27 cellular contexts compared by ENCODE assay signal in the genomic region with DNA sequence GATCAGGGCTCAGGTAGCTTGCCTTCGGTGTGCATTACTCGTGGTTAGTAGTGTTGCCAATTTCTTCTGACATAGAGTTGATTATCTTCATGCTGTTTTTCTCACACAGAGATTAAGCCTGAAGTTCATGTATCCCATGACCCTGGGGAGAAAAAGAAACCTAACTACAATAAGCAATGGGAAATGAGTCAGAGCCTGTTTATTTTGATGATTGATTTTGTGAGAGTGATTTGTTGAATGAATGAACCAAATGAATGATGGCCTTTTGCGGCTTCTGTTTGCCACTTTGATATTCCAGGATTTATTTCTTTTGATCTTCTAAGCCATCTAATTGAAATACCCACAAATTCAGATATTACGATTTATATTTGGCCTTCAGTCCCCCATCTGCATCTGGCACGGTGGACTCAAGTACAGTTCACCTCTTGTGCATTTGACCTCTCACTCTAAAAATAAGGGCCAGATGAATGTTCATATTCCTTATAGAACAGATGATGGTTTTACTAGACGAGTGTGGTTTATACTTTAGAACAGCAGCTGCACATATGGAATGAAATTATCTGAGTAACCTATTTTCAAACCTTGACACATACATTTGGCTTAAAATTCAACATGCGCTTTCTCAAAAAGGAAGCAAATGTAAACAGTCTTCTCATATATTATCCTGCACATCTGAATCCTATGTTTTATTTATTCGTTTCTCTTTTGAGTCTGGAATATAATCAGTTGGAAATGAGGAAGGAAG.
A peak's percentile ranks its signal among the peaks of the same experiment; 100 is the strongest.
DNase-seq lines count a peak whose midpoint lies in the region; ATAC-seq and TF ChIP-seq lines count a peak whose summit lies in the region.
"Had no signal": no experiment of that assay in that cellular context is flagged by ENCODE, and none has a peak within 500 bp of the region (broad histone marks: within the 10 kb centered on the region; RNA-seq: fewer than 3 reads in every experiment).

No MANE protein-coding gene starts in this region.

- H3K27me3 ChIP-seq in ACC112 (ENCODE audit: insufficient read depth, low read length) (no peaks in the 10 kb centered on the region), mesenchymal stem cell (ENCODE audit: control insufficient read depth in 1 of 2, insufficient read depth in 1 of 2, low read length in 2 of 2) (peaks cover 0 to 11% of the 10 kb centered on the region in 2 experiments)
- H3K27me3 ChIP-seq: colonic mucosa, MG63, transverse colon had no signal

- H3K4me3 ChIP-seq in ACC112 (ENCODE audit: low read depth, low read length): peak overlapping the region; percentile 43; the same call in 1 of the 2 replicates
- peak overlapping the region; percentile 4 for H3K4me3 ChIP-seq in coronary artery
- no peak overlapping the region for H3K4me3 ChIP-seq in mesenchymal stem cell (ENCODE audit: insufficient read depth in 1 of 2, low read depth in 1 of 2, low read length in 2 of 2)
- H3K4me3 ChIP-seq: colonic mucosa, HAP-1, MG63, transverse colon had no signal

- H2BK12ac ChIP-seq in mesenchymal stem cell (ENCODE audit: low read length in 2 of 2): no peak overlapping the region

- no peak overlapping the region for H2BK120ac ChIP-seq in mesenchymal stem cell (ENCODE audit: low read depth, low read length)

- no peak overlapping the region for H2BK15ac ChIP-seq in mesenchymal stem cell (ENCODE audit: low read depth, poor library complexity, severe bottlenecking)

- no peak for ATAC-seq in HG03039 (IDR thresholded peaks at IDR 0.05; ENCODE audit: unreplicated experiment)
- ATAC-seq: activated CD8-positive, alpha-beta memory T cell treated with anti-CD3 and anti-CD28 coated beads, Interleukin-2, amount 10 ng/mL, durations not matched to agents 7 days and 5 days; Right ventricle myocardium inferior had no signal

- no peak overlapping the region for H3K4ac ChIP-seq in mesenchymal stem cell (ENCODE audit: low read depth in 1 of 2, low read length in 2 of 2)

- H3K79me2 ChIP-seq in ACC112 (ENCODE audit: control insufficient read depth, insufficient read depth, low read length, unreplicated experiment): no peaks in the 10 kb centered on the region

- H3K4me1 ChIP-seq in ACC112 (ENCODE audit: control insufficient read depth, insufficient read depth, low read length, unreplicated experiment) (peaks cover 46% of the 10 kb centered on the region), mesenchymal stem cell (ENCODE audit: control insufficient read depth, insufficient read depth, low read depth, low read length) (peaks cover 7% of the 10 kb centered on the region)
- H3K4me1 ChIP-seq: colonic mucosa had no signal

- no peaks in the 10 kb centered on the region for H3K9me3 ChIP-seq in mesenchymal stem cell (ENCODE audit: control insufficient read depth, low read length)
- H3K9me3 ChIP-seq: colonic mucosa, HAP-1, MG63, transverse colon had no signal

- no peak overlapping the region for H3K14ac ChIP-seq in mesenchymal stem cell (ENCODE audit: low read length in 2 of 2)

- DNase-seq in M059J (ENCODE audit: low read depth) (peak; percentile 78), coronary artery (ENCODE audit: low spot score) (no peak), mesenchymal stem cell (peak; percentile 85), 8988T (no peak), NCI-H2081 treated with DMSO at 0.1 percent for 48 hours (lab: John Stamatoyannopoulos, UW) (no peak)
- no peak for DNase-seq in activated CD4-positive, alpha-beta T cell treated with anti-CD3 and anti-CD28 coated beads, Interleukin-2, amount 10 ng/mL, durations not matched to agents 7 days and 5 days
- DNase-seq: activated CD4-positive, CD25-positive, alpha-beta regulatory T cell; activated CD8-positive, alpha-beta memory T cell treated with anti-CD3 and anti-CD28 coated beads, Interleukin-2, amount 10 ng/mL, durations not matched to agents 7 days and 5 days; activated effector memory CD4-positive, alpha-beta T cell treated with Interleukin-2 at 50 U/mL for 16 hours; CD4-positive, CD25-positive, alpha-beta regulatory T cell; colonic mucosa; DMS79 treated with DMSO at 0.1 percent for 48 hours; immature natural killer cell; NCI-H1694 treated with DMSO at 0.1 percent for 48 hours; NCI-H510A; stimulated activated CD4-positive, alpha-beta T cell treated with anti-CD3 and anti-CD28 coated beads, Interleukin-15, amount 100 ng/mL, for 24 hours; stimulated activated naive CD4-positive, alpha-beta T cell; T-helper 2 cell; transverse colon had no signal

- no peak overlapping the region for H3K23ac ChIP-seq in mesenchymal stem cell (ENCODE audit: low read length in 2 of 2)

- H3K79me1 ChIP-seq in mesenchymal stem cell (replicated peaks; ENCODE audit: low read length, poor library complexity, severe bottlenecking): no peaks in the 10 kb centered on the region

- 19% methylated on average over 7 of the region's 8 CpGs for WGBS in mesenchymal stem cell

- POLR2A ChIA-PET in activated CD4-positive, alpha-beta T cell treated with anti-CD3 and anti-CD28 coated beads, Interleukin-2, amount 10 ng/mL, durations not matched to agents 7 days and 5 days (lab: Charles Lee): no interaction called here

- H3K27me3 Mint-ChIP-seq in activated CD4-positive, alpha-beta T cell treated with anti-CD3 and anti-CD28 coated beads, Interleukin-2, amount 10 ng/mL, durations not matched to agents 7 days and 5 days: peaks cover 11% of the 10 kb centered on the region
- H3K27me3 Mint-ChIP-seq: CD4-positive, CD25-positive, alpha-beta regulatory T cell had no signal

- no peak overlapping the region for H2BK5ac ChIP-seq in mesenchymal stem cell (ENCODE audit: low read depth, low read length, poor library complexity, severe bottlenecking)

- H3K4me2 ChIP-seq in mesenchymal stem cell (ENCODE audit: low read length, poor library complexity, severe bottlenecking): no peak overlapping the region

- no peak overlapping the region for H2AFZ ChIP-seq in ACC112 (ENCODE audit: low read length, unreplicated experiment)
- H2AFZ ChIP-seq in mesenchymal stem cell (ENCODE audit: low read depth, low read length): no peak overlapping the region

- peak overlapping the region; percentile 28 for H3K9ac ChIP-seq in mesenchymal stem cell (ENCODE audit: low read length)

- no peaks in the 10 kb centered on the region for H3K36me3 ChIP-seq in ACC112 (ENCODE audit: insufficient read depth, low read length)
- H3K36me3 ChIP-seq in mesenchymal stem cell (ENCODE audit: control insufficient read depth in 1 of 2, insufficient read depth in 2 of 2, low read depth in 1 of 2, low read length in 2 of 2): no peaks in the 10 kb centered on the region
- H3K36me3 ChIP-seq: colonic mucosa, HAP-1, MG63, transverse colon had no signal

- no peaks in the 10 kb centered on the region for H3K36me3 Mint-ChIP-seq in activated CD4-positive, alpha-beta T cell treated with anti-CD3 and anti-CD28 coated beads, Interleukin-2, amount 10 ng/mL, durations not matched to agents 7 days and 5 days (ENCODE audit: low read depth)
- H3K36me3 Mint-ChIP-seq: activated CD8-positive, alpha-beta memory T cell treated with anti-CD3 and anti-CD28 coated beads, Interleukin-2, amount 10 ng/mL, durations not matched to agents 7 days and 5 days; CD4-positive, CD25-positive, alpha-beta regulatory T cell; immature natural killer cell; memory B cell had no signal

- H2AK5ac ChIP-seq in mesenchymal stem cell (ENCODE audit: low read length, severe bottlenecking): no peak overlapping the region

- H4K91ac ChIP-seq in mesenchymal stem cell (ENCODE audit: low read length): no peak overlapping the region

- H3K27ac Mint-ChIP-seq in activated CD4-positive, alpha-beta T cell treated with anti-CD3 and anti-CD28 coated beads, Interleukin-2, amount 10 ng/mL, durations not matched to agents 7 days and 5 days: no peak overlapping the region
- H3K27ac Mint-ChIP-seq: activated CD8-positive, alpha-beta memory T cell treated with anti-CD3 and anti-CD28 coated beads, Interleukin-2, amount 10 ng/mL, durations not matched to agents 7 days and 5 days; CD4-positive, CD25-positive, alpha-beta regulatory T cell; immature natural killer cell; memory B cell had no signal

- CTCF ChIA-PET in activated CD4-positive, alpha-beta T cell treated with anti-CD3 and anti-CD28 coated beads, Interleukin-2, amount 10 ng/mL, durations not matched to agents 7 days and 5 days (lab: Charles Lee): no interaction called here

- H3K9me3 Mint-ChIP-seq in activated CD4-positive, alpha-beta T cell treated with anti-CD3 and anti-CD28 coated beads, Interleukin-2, amount 10 ng/mL, durations not matched to agents 7 days and 5 days: no peaks in the 10 kb centered on the region
- H3K9me3 Mint-ChIP-seq: memory B cell, neural crest cell had no signal

- no peak overlapping the region for H3K18ac ChIP-seq in mesenchymal stem cell (ENCODE audit: low read depth in 1 of 2, low read length in 2 of 2)

- no peak overlapping the region for H4K8ac ChIP-seq in mesenchymal stem cell (ENCODE audit: low read length)

- peaks cover 4% of the 10 kb centered on the region for H3K4me1 Mint-ChIP-seq in activated CD4-positive, alpha-beta T cell treated with anti-CD3 and anti-CD28 coated beads, Interleukin-2, amount 10 ng/mL, durations not matched to agents 7 days and 5 days
- H3K4me1 Mint-ChIP-seq: CD4-positive, CD25-positive, alpha-beta regulatory T cell; immature natural killer cell; memory B cell had no signal

- H3K4me3 Mint-ChIP-seq in activated CD4-positive, alpha-beta T cell treated with anti-CD3 and anti-CD28 coated beads, Interleukin-2, amount 10 ng/mL, durations not matched to agents 7 days and 5 days: no peak overlapping the region
- H3K4me3 Mint-ChIP-seq: activated CD8-positive, alpha-beta memory T cell treated with anti-CD3 and anti-CD28 coated beads, Interleukin-2, amount 10 ng/mL, durations not matched to agents 7 days and 5 days; CD4-positive, CD25-positive, alpha-beta regulatory T cell; immature natural killer cell; memory B cell; neural crest cell had no signal

- TF ChIP-seq CTCF in coronary artery (IDR thresholded peaks at IDR 0.05): no peak

- peak overlapping the region; percentile 82 for H3K27ac ChIP-seq in ACC112 (ENCODE audit: low read depth, low read length)
- peak overlapping the region in 1 of 2 donors; percentile 42 for H3K27ac ChIP-seq in coronary artery
- no peak overlapping the region for H3K27ac ChIP-seq in mesenchymal stem cell (ENCODE audit: low read length, poor library complexity, severe bottlenecking)
- H3K27ac ChIP-seq: colonic mucosa, epithelial cell of prostate had no signal

Comparison
In these comparisons a context has a peak if more than half of its experiments do, and no peak if none do; other contexts are left out.
1. H3K4me3 ChIP-seq: peak in ACC112 (single experiment) and coronary artery (single experiment); none in mesenchymal stem cell (0 of 2).
2. DNase-seq: peak in M059J (single experiment) and mesenchymal stem cell (single experiment); none in coronary artery (single experiment), activated CD4-positive, alpha-beta T cell treated with anti-CD3 and anti-CD28 coated beads, Interleukin-2, amount 10 ng/mL, durations not matched to agents 7 days and 5 days (single experiment), 8988T (single experiment) and NCI-H2081 treated with DMSO at 0.1 percent for 48 hours (single experiment).